Comparison of ENCODE assay signal across 26 cellular contexts in genomic region chr16:51461255-51461654, GRCh38.
"Had no signal": no experiment of that assay in that cellular context is flagged by ENCODE, and none has a peak within 500 bp of the region (broad histone marks: within the 10 kb centered on the region; RNA-seq: fewer than 3 reads in every experiment).

No MANE protein-coding gene starts in this region.

- H3K9me3 Mint-ChIP-seq: neural progenitor cell had no signal

- H3K4me1 Mint-ChIP-seq: naive B cell; stimulated activated naive B cell treated with anti-CD40 and anti-IgM and Interleukin-4, amounts not matched to agents 10 μg/mL and 1 μg/mL and 100 μg/mL, for 72 hours had no signal

- H3K36me3 Mint-ChIP-seq: naive B cell; natural killer cell treated with Interleukin-12 subunit alpha and Interleukin-12 subunit beta and Interleukin-15 and Interleukin-18, amount 100 ng/mL, for 72 hours; neural progenitor cell; stimulated activated naive B cell treated with anti-CD40 and anti-IgM and Interleukin-4, amounts not matched to agents 10 μg/mL and 1 μg/mL and 100 μg/mL, for 72 hours had no signal

- H3K4me3 Mint-ChIP-seq: naive B cell; natural killer cell treated with Interleukin-12 subunit alpha and Interleukin-12 subunit beta and Interleukin-15 and Interleukin-18, amount 100 ng/mL, for 72 hours; neural progenitor cell; stimulated activated naive B cell treated with anti-CD40 and anti-IgM and Interleukin-4, amounts not matched to agents 10 μg/mL and 1 μg/mL and 100 μg/mL, for 72 hours; stimulated activated naive CD8-positive, alpha-beta T cell treated with anti-CD3 and anti-CD28 coated beads, Interleukin-15, Interleukin-2, amounts not matched to agents 100 ng/mL and 50 ng/mL, for 24 hours had no signal

- H3K27me3 Mint-ChIP-seq: naive B cell; natural killer cell treated with Interleukin-12 subunit alpha and Interleukin-12 subunit beta and Interleukin-15 and Interleukin-18, amount 100 ng/mL, for 72 hours; stimulated activated naive B cell treated with anti-CD40 and anti-IgM and Interleukin-4, amounts not matched to agents 10 μg/mL and 1 μg/mL and 100 μg/mL, for 72 hours; stimulated activated naive CD8-positive, alpha-beta T cell treated with anti-CD3 and anti-CD28 coated beads, Interleukin-15, Interleukin-2, amounts not matched to agents 100 ng/mL and 50 ng/mL, for 24 hours had no signal

- H3K27ac ChIP-seq: coronary artery, gastrocnemius medialis, heart right ventricle, lower lobe of right lung, neural progenitor cell, psoas muscle, skin epidermis, thoracic aorta, tibial nerve, upper lobe of left lung had no signal

- ATAC-seq: gastrocnemius medialis; heart right ventricle; left colon; left ventricle myocardium superior; lower lobe of right lung; natural killer cell treated with Interleukin-12 subunit alpha and Interleukin-12 subunit beta and Interleukin-15 and Interleukin-18, amount 100 ng/mL, for 72 hours; psoas muscle; right cardiac atrium; stimulated activated naive B cell treated with anti-CD40 and anti-IgM and Interleukin-4, amounts not matched to agents 10 μg/mL and 1 μg/mL and 100 μg/mL, for 72 hours had no signal

- H3K27me3 ChIP-seq: gastrocnemius medialis, heart right ventricle, neural progenitor cell, tibial nerve, upper lobe of left lung had no signal

- H3K36me3 ChIP-seq: gastrocnemius medialis, heart right ventricle, lower lobe of right lung, neural progenitor cell, thoracic aorta, tibial nerve, upper lobe of left lung had no signal

- H3K9me3 ChIP-seq: gastrocnemius medialis, heart right ventricle, lower lobe of right lung, psoas muscle, thoracic aorta, tibial nerve, upper lobe of left lung had no signal

- H3K4me3 ChIP-seq: coronary artery, gastrocnemius medialis, heart right ventricle, lower lobe of right lung, neural progenitor cell, psoas muscle, skin epidermis, thoracic aorta, tibial nerve, upper lobe of left lung had no signal

- DNase-seq: dermis blood vessel endothelial cell; effector memory CD4-positive, alpha-beta T cell; erythroblast; gastrocnemius medialis; glutamatergic neuron; heart right ventricle; hippocampal formation; left colon; left ventricle myocardium superior; lower lobe of right lung; naive B cell; nucleus accumbens; posterior cingulate gyrus; psoas muscle; right cardiac atrium; stimulated activated CD4-positive, alpha-beta T cell treated with anti-CD3 and anti-CD28 coated beads, Interleukin-15, amount 100 ng/mL, for 24 hours; stimulated activated CD4-positive, alpha-beta T cell treated with anti-CD3 and anti-CD28 coated beads, Interleukin-2, amount 100 ng/mL, for 48 hours; stimulated activated naive B cell treated with anti-CD40 and anti-IgM and Interleukin-4, amounts not matched to agents 10 μg/mL and 1 μg/mL and 100 μg/mL, for 72 hours; upper lobe of left lung had no signal

- H3K27ac Mint-ChIP-seq: natural killer cell treated with Interleukin-12 subunit alpha and Interleukin-12 subunit beta and Interleukin-15 and Interleukin-18, amount 100 ng/mL, for 72 hours; neural progenitor cell; stimulated activated naive B cell treated with anti-CD40 and anti-IgM and Interleukin-4, amounts not matched to agents 10 μg/mL and 1 μg/mL and 100 μg/mL, for 72 hours; stimulated activated naive CD8-positive, alpha-beta T cell treated with anti-CD3 and anti-CD28 coated beads, Interleukin-15, Interleukin-2, amounts not matched to agents 100 ng/mL and 50 ng/mL, for 24 hours had no signal
